Comparison of ENCODE assay signal across 1 cellular context in genomic region chr3:184338538-184338945, GRCh38.
TF ChIP-seq lines count a peak whose summit lies in the region.

No MANE protein-coding gene starts in this region.

TF ChIP-seq in HepG2, 621 proteins besides CTCF, POLR2A, EP300 and RAD21:
- TF ChIP-seq TOE1 (CRISPR knock-in tag; IDR thresholded peaks at IDR 0.05), result no peak
- TF ChIP-seq ZNF879 (CRISPR knock-in tag; IDR thresholded peaks at IDR 0.05), result no peak
- TF ChIP-seq IKZF1 (IDR thresholded peaks at IDR 0.05), result no peak
- peak; percentile 51 for TF ChIP-seq AGO2 (optimal IDR thresholded peaks at IDR 0.05; ENCODE audit: low read depth, low read length)
- TF ChIP-seq E2F1 (CRISPR knock-in tag; IDR thresholded peaks at IDR 0.05), result no peak
- TF ChIP-seq CSRNP2 (CRISPR knock-in tag; conservative IDR thresholded peaks at IDR 0.05; ENCODE audit: low read depth), result no peak
